ENCODE assay signal across 8 cellular contexts in the genomic region with DNA sequence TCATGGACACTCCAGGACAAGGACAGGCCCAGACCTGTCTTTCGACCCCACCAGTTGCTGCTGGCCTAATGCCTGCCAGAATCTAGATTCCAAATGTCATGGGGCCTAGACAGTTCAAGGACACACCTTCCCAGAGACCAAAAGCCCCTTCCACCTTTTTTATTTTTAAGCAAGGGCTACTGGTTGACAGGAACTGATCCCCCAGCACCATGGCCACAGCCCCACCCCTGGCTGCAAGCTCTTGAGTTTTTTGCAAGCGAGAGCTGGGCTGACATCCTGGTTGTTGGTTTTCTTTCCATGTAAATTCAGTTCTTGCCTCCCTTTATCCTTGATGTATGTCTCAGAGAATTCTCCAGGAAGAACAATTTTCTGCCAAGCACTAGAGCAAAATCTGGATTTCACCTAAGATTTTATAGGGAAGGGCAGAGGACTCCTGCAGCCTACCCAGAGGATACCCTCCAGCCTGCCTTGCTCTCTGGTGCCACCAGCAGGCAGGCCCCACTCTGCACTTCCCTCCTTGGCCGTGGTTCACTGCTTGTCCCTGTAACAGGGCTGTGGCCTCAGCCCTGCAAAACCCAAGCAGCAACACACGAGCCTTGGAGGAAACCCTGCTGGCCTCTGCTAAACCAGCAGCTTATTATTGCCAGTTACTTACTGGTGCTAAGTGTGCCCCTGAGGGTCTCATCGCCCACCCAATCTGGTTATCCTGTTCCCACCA.
A peak's percentile ranks its signal among the peaks of the same experiment; 100 is the strongest.
DNase-seq lines count a peak whose midpoint lies in the region; ATAC-seq and TF ChIP-seq lines count a peak whose summit lies in the region.

No MANE protein-coding gene starts in this region.

- no peaks in the 10 kb centered on the region for H3K27me3 ChIP-seq in mesenchymal stem cell (ENCODE audit: control insufficient read depth in 1 of 2, insufficient read depth in 1 of 2, low read length in 2 of 2)

- no peak overlapping the region for H2BK12ac ChIP-seq in mesenchymal stem cell (ENCODE audit: low read length in 2 of 2)

- no peak overlapping the region for H3K27ac ChIP-seq in mesenchymal stem cell (ENCODE audit: low read length, poor library complexity, severe bottlenecking)

- H3K36me3 ChIP-seq in mesenchymal stem cell (ENCODE audit: control insufficient read depth in 1 of 2, insufficient read depth in 2 of 2, low read depth in 1 of 2, low read length in 2 of 2), result no peaks in the 10 kb centered on the region

- no peak overlapping the region for H2AK5ac ChIP-seq in mesenchymal stem cell (ENCODE audit: low read length, severe bottlenecking)

- H3K14ac ChIP-seq in mesenchymal stem cell (ENCODE audit: low read length in 2 of 2), result no peak overlapping the region

- no peak overlapping the region for H2BK120ac ChIP-seq in mesenchymal stem cell (ENCODE audit: low read depth, low read length)

- no peak overlapping the region for H3K4ac ChIP-seq in mesenchymal stem cell (ENCODE audit: low read depth in 1 of 2, low read length in 2 of 2)

- ATAC-seq in GM21723 (IDR thresholded peaks at IDR 0.05; ENCODE audit: unreplicated experiment) (no peak), GM18870 (IDR thresholded peaks at IDR 0.05; ENCODE audit: unreplicated experiment) (no peak)

- DNase-seq in GM12865 (ENCODE audit: low read depth) (peak; percentile 18), MV-4-11 (lab: John Stamatoyannopoulos, UW) (peak; percentile 9), ecto neural progenitor cell (ENCODE audit: low spot score) (peak; percentile 79), mesenchymal stem cell (peak; percentile 66)
- no peak for DNase-seq in stimulated activated CD4-positive, alpha-beta T cell treated with anti-CD3 and anti-CD28 coated beads, Interleukin-12 subunit alpha, Interleukin-12 subunit beta, amount 100 ng/mL, for 4 hours
- no peak for DNase-seq in activated CD4-positive, alpha-beta T cell treated with anti-CD3 and anti-CD28 coated beads, Interleukin-2, amount 50 U/mL, for 4 hours

- H3K23ac ChIP-seq in mesenchymal stem cell (ENCODE audit: low read length in 2 of 2), result no peak overlapping the region

- WGBS in mesenchymal stem cell, result 59% methylated on average over 5 of the region's 5 CpGs

- TF ChIP-seq CTCF in GM12865 (IDR thresholded peaks at IDR 0.05; ENCODE audit: insufficient read depth, low read depth, low read length, missing control alignments), result peak; percentile 57

- H2BK5ac ChIP-seq in mesenchymal stem cell (ENCODE audit: low read depth, low read length, poor library complexity, severe bottlenecking), result no peak overlapping the region

- H3K4me1 ChIP-seq in mesenchymal stem cell (ENCODE audit: control insufficient read depth, insufficient read depth, low read depth, low read length), result peaks cover 4% of the 10 kb centered on the region

- peak overlapping the region; percentile 37 for H3K9ac ChIP-seq in mesenchymal stem cell (ENCODE audit: low read length)

- peak overlapping the region; percentile 52 for H4K8ac ChIP-seq in mesenchymal stem cell (ENCODE audit: low read length)

- H3K18ac ChIP-seq in mesenchymal stem cell (ENCODE audit: low read depth in 1 of 2, low read length in 2 of 2), result no peak overlapping the region

- H3K4me2 ChIP-seq in mesenchymal stem cell (ENCODE audit: low read length, poor library complexity, severe bottlenecking), result no peak overlapping the region

- H3K4me3 ChIP-seq in GM12865 (ENCODE audit: low read depth, low read length) (no peak overlapping the region), mesenchymal stem cell (ENCODE audit: insufficient read depth in 1 of 2, low read depth in 1 of 2, low read length in 2 of 2) (no peak overlapping the region)

- H4K91ac ChIP-seq in mesenchymal stem cell (ENCODE audit: low read length), result no peak overlapping the region

- no peaks in the 10 kb centered on the region for H3K79me1 ChIP-seq in mesenchymal stem cell (replicated peaks; ENCODE audit: low read length, poor library complexity, severe bottlenecking)

- H2BK15ac ChIP-seq in mesenchymal stem cell (ENCODE audit: low read depth, poor library complexity, severe bottlenecking), result no peak overlapping the region

- no peak overlapping the region for H2AFZ ChIP-seq in mesenchymal stem cell (ENCODE audit: low read depth, low read length)

- no peaks in the 10 kb centered on the region for H3K9me3 ChIP-seq in mesenchymal stem cell (ENCODE audit: control insufficient read depth, low read length)

Comparison
In these comparisons a context has a peak if more than half of its experiments do, and no peak if none do; other contexts are left out.
1. DNase-seq: peak in GM12865 (single experiment), MV-4-11 (single experiment), ecto neural progenitor cell (single experiment) and mesenchymal stem cell (single experiment); none in stimulated activated CD4-positive, alpha-beta T cell treated with anti-CD3 and anti-CD28 coated beads, Interleukin-12 subunit alpha, Interleukin-12 subunit beta, amount 100 ng/mL, for 4 hours (single experiment) and activated CD4-positive, alpha-beta T cell treated with anti-CD3 and anti-CD28 coated beads, Interleukin-2, amount 50 U/mL, for 4 hours (0 of 2).